In genomic region chr5:157485811-157486739, GRCh38 we compare ENCODE assay signal across 15 cellular contexts. TPM values are rescaled to one million over a fixed set of nuclear protein-coding genes. Genes with fewer than 3 reads are reported as not detected.
DNase-seq lines count a peak whose midpoint lies in the region; ATAC-seq, FAIRE-seq and TF ChIP-seq lines count a peak whose summit lies in the region.
"Had no signal": no experiment of that assay in that cellular context is flagged by ENCODE, and none has a peak within 500 bp of the region (broad histone marks: within the 10 kb centered on the region; RNA-seq: fewer than 3 reads in every experiment).

No MANE protein-coding gene starts in this region.

- H2AFZ ChIP-seq in HepG2 (ENCODE audit: low read length): no peak overlapping the region
- H2AFZ ChIP-seq: GM23248 had no signal

- peak overlapping the region; percentile 29; the same call in 1 of the 2 replicates for H3K4me2 ChIP-seq in HepG2 (ENCODE audit: low read depth, low read length)
- H3K4me2 ChIP-seq: SK-N-SH had no signal

- no peak for FAIRE-seq in HepG2 (lab: Jason Lieb, UNC)

- CTCF ChIA-PET in HepG2 (lab: Yijun Ruan, JAX; ENCODE audit: low intra/inter-chr PET ratio, low total read pairs) (no interaction called here), T-cell (lab: Charles Lee) (interaction anchor here (0.6 to 1.4 kb wide), 2 partner anchors 14 to 161 kb away, joined by 3 to 5 read pairs; no protein-coding TSS in a partner anchor)

- WGBS in HepG2 (ENCODE audit: low lambda C conversion rate): 69% methylated on average over 7 of the region's 13 CpGs
- 98% methylated on average over 6 of the region's 13 CpGs for WGBS in right lobe of liver (ENCODE audit: insufficient coverage, low coverage, low lambda C conversion rate, missing lambda C conversion rate)

- DNase-seq in HepG2 (ENCODE audit: low spot score) (no peak), right lobe of liver (no peak), T-cell (peak in 1 of 34 experiments; percentile 14), midbrain (lab: John Stamatoyannopoulos, UW) (no peak), SJCRH30 (no peak)
- DNase-seq: COR-L47, esophagus squamous epithelium, GM23248, MV-4-11, SK-N-SH, trophoblast cell had no signal

- H3K79me2 ChIP-seq in HepG2 (ENCODE audit: insufficient read depth, low read length): no peaks in the 10 kb centered on the region

- POLR2A ChIA-PET in HepG2 (lab: Yijun Ruan, JAX) (interaction anchor here (1.3 to 1.4 kb wide), 2 partner anchors 26 to 343 kb away, joined by 3 read pairs; partner anchors contain the start of gene MED7), T-cell (lab: Charles Lee) (no interaction called here)

- TF ChIP-seq CTCF in HepG2 (CRISPR knock-in tag; IDR thresholded peaks at IDR 0.05) (no peak), right lobe of liver (IDR thresholded peaks at IDR 0.05) (no peak)

- TF ChIP-seq RAD21 in HepG2 (CRISPR knock-in tag; IDR thresholded peaks at IDR 0.05): no peak

- peak overlapping the region; percentile 68 to 91 for H3K27ac Mint-ChIP-seq in T-cell
- H3K27ac Mint-ChIP-seq: activated naive CD8-positive, alpha-beta T cell had no signal

- H3K27me3 ChIP-seq in HepG2 (ENCODE audit: control insufficient read depth in 1 of 2, insufficient read depth in 2 of 2, low read length in 2 of 2): no peaks in the 10 kb centered on the region
- H3K27me3 ChIP-seq in right lobe of liver: no peaks in the 10 kb centered on the region
- H3K27me3 ChIP-seq in SJCRH30: no peaks in the 10 kb centered on the region
- H3K27me3 ChIP-seq: esophagus squamous epithelium had no signal

- no peaks in the 10 kb centered on the region for H3K9me3 ChIP-seq in HepG2 (ENCODE audit: low read length)
- no peaks in the 10 kb centered on the region for H3K9me3 ChIP-seq in right lobe of liver
- no peaks in the 10 kb centered on the region for H3K9me3 ChIP-seq in SJCRH30 (replicated peaks)
- H3K9me3 ChIP-seq: esophagus squamous epithelium, SK-N-SH had no signal

- ATAC-seq in HepG2 (peak; percentile 40), right lobe of liver (no peak), HG02642 (IDR thresholded peaks at IDR 0.05; ENCODE audit: poor library complexity, unreplicated experiment) (peak; percentile 57), T-cell (replicated peaks in 1 of 4) (peak; percentile 43 to 62 (median 49)), GM18870 (IDR thresholded peaks at IDR 0.05; ENCODE audit: unreplicated experiment) (no peak), HG02970 (IDR thresholded peaks at IDR 0.05; ENCODE audit: low FRiP score, unreplicated experiment) (no peak)

- TF ChIP-seq POLR2A in HepG2 (IDR thresholded peaks at IDR 0.05; ENCODE audit: insufficient read depth in 1 of 2, low read depth in 2 of 2, low read length in 2 of 2) (no peak), right lobe of liver (IDR thresholded peaks at IDR 0.05) (no peak)

- H3K27ac ChIP-seq in HepG2 (ENCODE audit: extremely low read length, insufficient read depth, low read length) (no peak overlapping the region), right lobe of liver (peak overlapping the region in 1 of 3 donors; percentile 66), SJCRH30 (no peak overlapping the region)

- no peaks in the 10 kb centered on the region for H3K27me3 Mint-ChIP-seq in T-cell
- H3K27me3 Mint-ChIP-seq: activated naive CD8-positive, alpha-beta T cell had no signal

- H4K20me1 ChIP-seq in HepG2 (ENCODE audit: insufficient read depth, low read length): no peaks in the 10 kb centered on the region

- no peak overlapping the region for H3K4me3 ChIP-seq in HepG2 (replicated peaks in 1 of 3; ENCODE audit: insufficient read depth in 1 of 3, low read depth in 2 of 3, low read length in 3 of 3)
- H3K4me3 ChIP-seq in right lobe of liver: no peak overlapping the region
- H3K4me3 ChIP-seq in SJCRH30: no peak overlapping the region
- H3K4me3 ChIP-seq: esophagus squamous epithelium, GM23248 had no signal

- H3K36me3 ChIP-seq in HepG2 (replicated peaks in 1 of 2; ENCODE audit: control insufficient read depth in 1 of 2, insufficient read depth in 2 of 2, low read length in 2 of 2) (no peaks in the 10 kb centered on the region), right lobe of liver (peaks cover 0 to 14% (median 3%) of the 10 kb centered on the region in 4 donors), SJCRH30 (peaks cover 74% of the 10 kb centered on the region)

- H3K4me3 Mint-ChIP-seq in T-cell: peak overlapping the region in 1 of 3 donors; percentile 33
- H3K4me3 Mint-ChIP-seq: activated naive CD8-positive, alpha-beta T cell had no signal

- in situ Hi-C loops in HepG2 (cut with HindIII; ENCODE audit: extremely low pct_ligation_motif_present, low pct_unique_long_range_greater_than_20kb): no loop called here

- peaks cover 14 to 45% (median 22%) of the 10 kb centered on the region in 3 donors for H3K4me1 Mint-ChIP-seq in T-cell

- H3K9me3 Mint-ChIP-seq in T-cell: no peaks in the 10 kb centered on the region

- no peak for TF ChIP-seq EP300 in HepG2 (IDR thresholded peaks at IDR 0.05; ENCODE audit: low read depth in 2 of 2, low read length in 2 of 2)
- TF ChIP-seq EP300 in HepG2 (CRISPR knock-in tag; IDR thresholded peaks at IDR 0.05; ENCODE audit: borderline replicate concordance): no peak

- H3K36me3 Mint-ChIP-seq in T-cell: peaks cover 62% of the 10 kb centered on the region

- BruUV-seq in HepG2 (replicated peaks; lab: Mats Ljungman, UMichigan): no TSS peak

- intact Hi-C loops in HepG2 (cut with micrococcal nuclease; ENCODE audit: unreplicated experiment): no loop called here
- intact Hi-C loops in right lobe of liver (cut with DNase I): no loop called here

- no peak overlapping the region for H3K9ac ChIP-seq in HepG2 (ENCODE audit: insufficient read depth, low read depth, low read length)
- H3K9ac ChIP-seq: GM23248, SK-N-SH had no signal

- H3K4me1 ChIP-seq in HepG2 (ENCODE audit: insufficient read depth, low read length) (peaks cover 36% of the 10 kb centered on the region), right lobe of liver (peaks cover 0 to 25% (median 6%) of the 10 kb centered on the region in 4 donors), SJCRH30 (no peaks in the 10 kb centered on the region)

TF ChIP-seq in HepG2, 621 proteins besides CTCF, POLR2A, EP300 and RAD21 (continues in another document):
- no peak for TF ChIP-seq ZNF180 (CRISPR knock-in tag; IDR thresholded peaks at IDR 0.05; ENCODE audit: borderline replicate concordance, low read depth)
- TF ChIP-seq ZSCAN31 (CRISPR knock-in tag; IDR thresholded peaks at IDR 0.05; ENCODE audit: low read depth): no peak
- TF ChIP-seq ZNF101 (CRISPR knock-in tag; IDR thresholded peaks at IDR 0.05; ENCODE audit: borderline replicate concordance, low read depth): no peak
- no peak for TF ChIP-seq E2F5 (CRISPR knock-in tag; conservative IDR thresholded peaks at IDR 0.05)

RNA-seq across cellular contexts. Expression of gene NIPAL4, which starts 26.1 kb away (rescaled TPM):
- not detected in 2 replicates for total RNA-seq in HepG2 (2016; rRNA removed; fragmentation: Illumina TruSeq; extraction: Trizol)
- not detected in 2 replicates for total RNA-seq in HepG2 (2016; cell fraction: cytosol; rRNA removed; fragmentation: Illumina TruSeq; extraction: Trizol; ENCODE audit: low read depth)
- total RNA-seq in HepG2 (2016; cell fraction: insoluble cytoplasmic fraction; rRNA removed; fragmentation: Illumina TruSeq; extraction: Trizol): not detected in 2 replicates
- total RNA-seq in HepG2 (2016; cell fraction: membrane; rRNA removed; fragmentation: Illumina TruSeq; extraction: Trizol): not detected in 2 replicates
- total RNA-seq in HepG2 (2016; cell fraction: nucleus; rRNA removed; fragmentation: Illumina TruSeq; extraction: Trizol): not detected in 2 replicates
- polyA plus RNA-seq in HepG2 (2011; rRNA removed): not detected in 2 replicates
- polyA plus RNA-seq in HepG2 (2011; cell fraction: cytosol; rRNA removed): not detected in 2 replicates
- not detected in 2 replicates for polyA plus RNA-seq in HepG2 (2011; cell fraction: nucleus; rRNA removed)
- polyA plus RNA-seq in HepG2 (2012): not detected in 2 replicates
- polyA plus RNA-seq in HepG2 (2016; cell fraction: cytosol; fragmentation: Illumina TruSeq; extraction: Trizol; ENCODE audit: low read depth): not detected in 2 replicates
- polyA plus RNA-seq in HepG2 (2016; cell fraction: insoluble cytoplasmic fraction; fragmentation: Illumina TruSeq; extraction: Trizol; ENCODE audit: low read depth): not detected in 2 replicates
- not detected in 2 replicates for polyA plus RNA-seq in HepG2 (2016; cell fraction: membrane; fragmentation: Illumina TruSeq; extraction: Trizol; ENCODE audit: low read depth)
- not detected in 2 replicates for polyA plus RNA-seq in HepG2 (2016; cell fraction: nucleus; fragmentation: Illumina TruSeq; extraction: Trizol; ENCODE audit: insufficient read depth, low read depth)
- not detected in 2 replicates for polyA minus RNA-seq in HepG2 (2011; rRNA and poly(A)+ RNA removed; ENCODE audit: low replicate concordance)
- polyA minus RNA-seq in HepG2 (2011; cell fraction: cytosol; rRNA and poly(A)+ RNA removed): not detected in 2 replicates
- polyA minus RNA-seq in HepG2 (2011; cell fraction: nucleus; rRNA and poly(A)+ RNA removed): not detected in 2 replicates
- under 1 TPM in 1 of 6 experiments, not detected in 5; 0.07 TPM for total RNA-seq in right lobe of liver
- under 1 TPM in 4 of 5 donors, not detected in 1; 0.06 to 0.49 (median 0.08) TPM for total RNA-seq in T-cell
- not detected in 2 replicates for total RNA-seq in SJCRH30 (2014; rRNA removed; shearing (Covaris generic))
- total RNA-seq: GM23248 had no signal
- polyA plus RNA-seq: GM23248 had no signal

Comparison
In these comparisons a context has a peak if more than half of its experiments do, and no peak if none do; other contexts are left out.
1. ATAC-seq: peak in HepG2 (single experiment), HG02642 (single experiment) and T-cell (4 of 4); none in right lobe of liver (0 of 4), GM18870 (single experiment) and HG02970 (single experiment).